ENCODE assay signal across 8 cellular contexts in the genomic region with DNA sequence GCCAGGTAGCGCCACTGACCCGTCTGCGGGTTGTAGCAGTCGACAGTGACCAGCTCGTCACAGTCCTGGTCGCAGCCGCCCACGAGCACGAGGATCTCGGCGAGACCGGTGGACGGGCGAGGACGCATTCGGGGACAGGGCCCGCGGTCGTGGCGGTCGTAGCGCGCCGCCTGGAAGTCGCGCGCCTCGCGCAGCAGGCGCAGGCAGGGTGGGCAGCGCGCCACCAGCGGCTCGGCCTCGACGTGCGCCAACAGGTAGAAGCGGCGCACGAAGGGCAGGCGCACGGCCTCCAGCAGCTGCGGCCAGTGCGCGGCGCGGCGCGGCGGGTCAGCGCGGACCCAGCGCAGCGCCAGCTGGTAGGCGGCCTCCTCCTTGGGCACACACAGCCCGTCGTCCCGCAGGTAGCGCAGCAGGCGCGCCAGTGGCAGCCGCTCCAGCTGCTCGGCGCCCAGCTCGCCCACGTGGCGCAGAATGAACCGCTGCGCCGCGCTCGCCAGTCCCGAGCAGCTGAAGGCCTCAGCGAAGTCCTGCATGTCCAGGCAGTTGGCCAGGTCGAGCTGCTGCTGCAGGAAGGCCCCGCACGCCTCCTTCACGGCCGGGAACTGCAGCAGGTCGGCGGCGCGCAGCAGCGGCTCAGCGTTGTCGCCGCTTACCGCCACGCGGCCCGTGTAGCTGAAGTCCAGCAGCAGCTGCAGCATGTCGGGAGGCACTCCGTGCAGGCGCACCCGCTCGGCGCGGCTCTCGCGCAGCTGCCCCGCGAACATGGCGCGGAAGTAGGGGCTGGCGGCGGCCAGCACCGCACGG. TPM values are rescaled to one million over a fixed set of nuclear protein-coding genes. Genes with fewer than 3 reads are reported as not detected.
DNase-seq lines count a peak whose midpoint lies in the region; ATAC-seq and TF ChIP-seq lines count a peak whose summit lies in the region.

No MANE protein-coding gene starts in this region.

- no peaks in the 10 kb centered on the region for H3K27me3 ChIP-seq in right lobe of liver
- no peaks in the 10 kb centered on the region for H3K27me3 ChIP-seq in stomach

- intact Hi-C loops in right lobe of liver (cut with DNase I): no loop called here
- intact Hi-C loops in stomach (cut with DNase I; ENCODE audit: low total_unique reads): no loop called here

- H3K9me3 ChIP-seq in SK-N-MC (ENCODE audit: low read depth, low read length): no peaks in the 10 kb centered on the region
- H3K9me3 ChIP-seq in right lobe of liver: no peaks in the 10 kb centered on the region
- no peaks in the 10 kb centered on the region for H3K9me3 ChIP-seq in stomach

- H3K36me3 ChIP-seq in SK-N-MC (ENCODE audit: insufficient read depth, low read length): peaks cover 11% of the 10 kb centered on the region; the same call in 1 of the 2 replicates
- H3K36me3 ChIP-seq in right lobe of liver: peaks cover 0 to 24% (median 8%) of the 10 kb centered on the region in 4 donors
- H3K36me3 ChIP-seq in stomach: peaks cover 21 to 27% (median 22%) of the 10 kb centered on the region in 4 donors

- WGBS in right lobe of liver (ENCODE audit: insufficient coverage, low coverage, low lambda C conversion rate, missing lambda C conversion rate): 0% methylated on average over 3 of the region's 108 CpGs
- WGBS in stomach, 5 donors: 0 to 3% (median 0%) methylated on average over 16 to 108 of the region's 108 CpGs; no CpG with 5 or more reads in 1 of the 5 donors

- H3K27ac ChIP-seq in SK-N-MC (no peak overlapping the region), cingulate gyrus (ENCODE audit: low read depth, low read length) (peak overlapping the region; percentile 95), right lobe of liver (peak overlapping the region; percentile 96 to 98 (median 98)), stomach (peak overlapping the region; percentile 98 to 100 (median 100))

- TF ChIP-seq POLR2A in right lobe of liver (IDR thresholded peaks at IDR 0.05) (no peak), stomach (IDR thresholded peaks at IDR 0.05) (no peak)

- no peak for TF ChIP-seq CTCF in AG10803 (conservative IDR thresholded peaks at IDR 0.05; ENCODE audit: low read length)
- TF ChIP-seq CTCF in right lobe of liver (IDR thresholded peaks at IDR 0.05): peak in 1 of 4 donors; percentile 4
- no peak for TF ChIP-seq CTCF in stomach (IDR thresholded peaks at IDR 0.05)

- H3K4me3 ChIP-seq in AG10803 (ENCODE audit: low read length): peak overlapping the region; percentile 95
- H3K4me3 ChIP-seq in SK-N-MC: peak overlapping the region; percentile 93
- peak overlapping the region; percentile 86 to 98 (median 92) for H3K4me3 ChIP-seq in right lobe of liver
- H3K4me3 ChIP-seq in stomach: peak overlapping the region; percentile 77 to 98 (median 83)

- H3K9ac ChIP-seq in SK-N-MC (ENCODE audit: insufficient read length): peak overlapping the region; percentile 83

- peaks cover 0 to 66% (median 22%) of the 10 kb centered on the region in 4 donors for H3K4me1 ChIP-seq in right lobe of liver
- H3K4me1 ChIP-seq in stomach: peaks cover 60 to 66% (median 63%) of the 10 kb centered on the region in 4 donors

- DNase-seq in AG10803 (ENCODE audit: low read depth) (peak; percentile 56), SK-N-MC (ENCODE audit: low read depth, low spot score) (no peak), right lobe of liver (peak; percentile 73 to 81 (median 76)), stomach (peak; percentile 61), NCI-H128 (lab: John Stamatoyannopoulos, UW; ENCODE audit: unreplicated experiment) (no peak)

- no peak for TF ChIP-seq EP300 in stomach (IDR thresholded peaks at IDR 0.05)

- ATAC-seq in GM18868 (IDR thresholded peaks at IDR 0.05; ENCODE audit: unreplicated experiment): peak; percentile 3
- peak; percentile 35 for ATAC-seq in HG03135 (IDR thresholded peaks at IDR 0.05; ENCODE audit: unreplicated experiment)
- ATAC-seq in right lobe of liver: peak; percentile 0 to 21 (median 11)

RNA-seq across cellular contexts. Expression of a gene that starts 0.6 kb away (rescaled TPM):
- total RNA-seq in right lobe of liver: 10 to 100 TPM; 12.1 to 24.6 (median 20.0) TPM
- 10 to 100 TPM; 13.0 to 59.8 (median 34.5) TPM for total RNA-seq in stomach
- 10 to 100 TPM in 1 of 3 donors, 1 to 10 TPM in 2; 9.2 to 15.4 (median 9.8) TPM for polyA plus RNA-seq in stomach

RNA-seq across cellular contexts. Expression of a gene that starts 11.5 kb away (rescaled TPM):
- total RNA-seq in right lobe of liver: 1 to 10 TPM; 2.7 to 6.2 (median 4.5) TPM
- total RNA-seq in stomach: 10 to 100 TPM in 2 of 5 donors, 1 to 10 TPM in 3; 2.7 to 16.9 (median 7.5) TPM
- 1 to 10 TPM; 4.5 to 6.7 (median 5.7) TPM for polyA plus RNA-seq in stomach

RNA-seq across cellular contexts. Expression of a gene that starts 22.3 kb away (rescaled TPM):
- total RNA-seq in right lobe of liver: 10 to 100 TPM in 4 of 6 experiments, 1 to 10 TPM in 2; 5.9 to 43.1 (median 19.5) TPM
- total RNA-seq in stomach: 100 to 1,000 TPM in 1 of 5 donors, 10 to 100 TPM in 4; 22.6 to 139 (median 25.7) TPM
- 10 to 100 TPM; 34.8 to 64.4 (median 61.3) TPM for polyA plus RNA-seq in stomach

RNA-seq across cellular contexts. Expression of a gene that starts 22.6 kb away (rescaled TPM):
- total RNA-seq in right lobe of liver (10 to 100 TPM in 4 of 6 experiments, 1 to 10 TPM in 2; 5.9 to 11.3 (median 10.3) TPM), stomach (100 to 1,000 TPM in 1 of 5 donors, 10 to 100 TPM in 2, 1 to 10 TPM in 2; 5.8 to 116 (median 10.4) TPM)
- polyA plus RNA-seq in stomach: 10 to 100 TPM; 17.9 to 27.6 (median 26.6) TPM

RNA-seq across cellular contexts. Expression of a gene that starts 47.0 kb away (rescaled TPM):
- total RNA-seq in right lobe of liver: under 1 TPM in 1 of 6 experiments, not detected in 5; 0.26 TPM
- not detected for total RNA-seq in stomach
- polyA plus RNA-seq in stomach: under 1 TPM in 2 of 3 donors, not detected in 1; 0.08 to 0.12 TPM

Comparison
In these comparisons a context has a peak if more than half of its experiments do, and no peak if none do; other contexts are left out.
1. DNase-seq: peak in AG10803 (single experiment), right lobe of liver (3 of 3) and stomach (single experiment); none in SK-N-MC (single experiment) and NCI-H128 (single experiment).
2. Peak in every context shown above with its lines, with median percentiles within 50 percentile points of each other: H3K4me3 ChIP-seq and ATAC-seq.